Comparison of ENCODE assay signal across 14 cellular contexts in the genomic region with DNA sequence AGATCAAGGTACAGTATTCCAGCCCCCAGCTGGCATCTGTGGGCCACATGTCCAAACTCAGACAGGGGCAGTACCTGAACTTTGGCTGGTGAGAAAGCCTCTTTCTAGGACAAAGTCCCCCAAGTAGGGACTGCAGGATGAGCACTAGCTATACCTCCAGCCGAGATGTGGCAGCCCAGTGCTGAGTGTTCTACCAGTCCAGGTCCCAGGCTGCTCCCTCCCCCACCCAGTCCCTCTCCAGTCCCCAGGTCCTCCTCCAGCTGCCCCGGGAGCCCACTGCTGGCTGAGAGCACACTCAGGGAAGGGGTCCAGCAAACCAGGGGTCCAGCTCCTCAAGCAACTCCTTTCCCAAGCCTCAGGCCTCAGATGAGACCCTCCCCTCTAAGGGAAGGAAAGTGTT. TPM values are rescaled to one million over a fixed set of nuclear protein-coding genes. Genes with fewer than 3 reads are reported as not detected.
A peak's percentile ranks its signal among the peaks of the same experiment; 100 is the strongest.
DNase-seq lines count a peak whose midpoint lies in the region; ATAC-seq and TF ChIP-seq lines count a peak whose summit lies in the region.
"Had no signal": no experiment of that assay in that cellular context is flagged by ENCODE, and none has a peak within 500 bp of the region (broad histone marks: within the 10 kb centered on the region; RNA-seq: fewer than 3 reads in every experiment).

No MANE protein-coding gene starts in this region.

- peak overlapping the region; percentile 88 for H3K4me3 Mint-ChIP-seq in activated CD4-positive, alpha-beta T cell treated with anti-CD3 and anti-CD28 coated beads, Interleukin-2, amount 10 ng/mL, durations not matched to agents 7 days and 5 days

- no peak for DNase-seq in activated CD4-positive, alpha-beta T cell treated with anti-CD3 and anti-CD28 coated beads, Interleukin-2, amount 10 ng/mL, durations not matched to agents 7 days and 5 days
- DNase-seq in activated CD4-positive, alpha-beta T cell treated with anti-CD3 and anti-CD28 coated beads, Interleukin-2, amount 50 U/mL, for 4 hours: no peak
- DNase-seq in PC-3 (no peak), epithelial cell of esophagus (ENCODE audit: low read depth) (no peak), posterior cingulate gyrus (no peak)
- DNase-seq: ACHN; NCI-H1694 treated with DMSO at 0.1 percent for 48 hours; stimulated activated CD4-positive, alpha-beta T cell treated with anti-CD3 and anti-CD28 coated beads, Interleukin-4, amount 100 ng/mL, for 1 hour had no signal

- H3K4me3 ChIP-seq in PC-3 (ENCODE audit: low read length) (peak overlapping the region; percentile 90), epithelial cell of esophagus (ENCODE audit: low read length) (peak overlapping the region; percentile 82), skeletal muscle satellite cell (ENCODE audit: low read length) (peak overlapping the region; percentile 97)

- intact Hi-C loops in PC-3 (cut with micrococcal nuclease): loop anchor here (2.0 kb wide), 2 partner anchors 51 to 77 kb away; partner anchors contain the start of genes NCKIPSD and PFKFB4
- intact Hi-C loops in posterior cingulate gyrus (cut with DNase I): loop anchor here (2.0 kb wide), 1 partner anchor 25 kb away; the partner anchor contains the start of gene UQCRC1

- no peak overlapping the region for H2AFZ ChIP-seq in PC-3 (ENCODE audit: low read length)

- H3K4me1 Mint-ChIP-seq in activated CD4-positive, alpha-beta T cell treated with anti-CD3 and anti-CD28 coated beads, Interleukin-2, amount 10 ng/mL, durations not matched to agents 7 days and 5 days: peaks cover 20% of the 10 kb centered on the region

- POLR2A ChIA-PET in activated CD4-positive, alpha-beta T cell treated with anti-CD3 and anti-CD28 coated beads, Interleukin-2, amount 10 ng/mL, durations not matched to agents 7 days and 5 days (lab: Charles Lee): no interaction called here
- POLR2A ChIA-PET in PC-3 (lab: Charles Lee; ENCODE audit: unreplicated experiment): no interaction called here

- no peaks in the 10 kb centered on the region for H3F3A ChIP-seq in PC-3 (ENCODE audit: low read length, unreplicated experiment)

- no peak overlapping the region for H3K27ac ChIP-seq in PC-3 (ENCODE audit: low read length)
- H3K27ac ChIP-seq: suprapubic skin had no signal

- H3K79me2 ChIP-seq in PC-3 (ENCODE audit: low read length): peaks cover 22% of the 10 kb centered on the region

- BruUV-seq in PC-3 (replicated peaks; lab: Mats Ljungman, UMichigan): no TSS peak

- H3K9ac ChIP-seq in PC-3 (ENCODE audit: low read length) (no peak overlapping the region), skeletal muscle satellite cell (ENCODE audit: low read depth, low read length) (peak overlapping the region; percentile 92)

- H3K9me3 Mint-ChIP-seq in activated CD4-positive, alpha-beta T cell treated with anti-CD3 and anti-CD28 coated beads, Interleukin-2, amount 10 ng/mL, durations not matched to agents 7 days and 5 days: no peaks in the 10 kb centered on the region

- H3K36me3 Mint-ChIP-seq in activated CD4-positive, alpha-beta T cell treated with anti-CD3 and anti-CD28 coated beads, Interleukin-2, amount 10 ng/mL, durations not matched to agents 7 days and 5 days (ENCODE audit: low read depth): peaks cover 2% of the 10 kb centered on the region

- H3K4me2 ChIP-seq in PC-3 (ENCODE audit: low read length): peak overlapping the region; percentile 99
- H3K4me2 ChIP-seq in skeletal muscle satellite cell (ENCODE audit: low read length): peak overlapping the region; percentile 91

- H3K36me3 ChIP-seq in PC-3 (ENCODE audit: low read depth, low read length) (peaks cover 10% of the 10 kb centered on the region), skeletal muscle satellite cell (ENCODE audit: insufficient read depth, low read length) (peaks cover 52% of the 10 kb centered on the region)

- H3K4me1 ChIP-seq in PC-3 (ENCODE audit: insufficient read depth, low read length) (peaks cover 26% of the 10 kb centered on the region), skeletal muscle satellite cell (ENCODE audit: control insufficient read depth, insufficient read depth, low read length) (peaks cover 25% of the 10 kb centered on the region)

- H3K27ac Mint-ChIP-seq in activated CD4-positive, alpha-beta T cell treated with anti-CD3 and anti-CD28 coated beads, Interleukin-2, amount 10 ng/mL, durations not matched to agents 7 days and 5 days: no peak overlapping the region

- ATAC-seq in PC-3: no peak
- no peak for ATAC-seq in GM21786 (IDR thresholded peaks at IDR 0.05; ENCODE audit: unreplicated experiment)
- no peak for ATAC-seq in GM19328 (IDR thresholded peaks at IDR 0.05; ENCODE audit: unreplicated experiment)

- no peak for TF ChIP-seq CTCF in PC-3 (conservative IDR thresholded peaks at IDR 0.05; ENCODE audit: low read depth, low read length)
- TF ChIP-seq CTCF in epithelial cell of esophagus (IDR thresholded peaks at IDR 0.05; ENCODE audit: insufficient read depth, low read depth, low read length, missing control alignments): no peak

- CTCF ChIA-PET in activated CD4-positive, alpha-beta T cell treated with anti-CD3 and anti-CD28 coated beads, Interleukin-2, amount 10 ng/mL, durations not matched to agents 7 days and 5 days (lab: Charles Lee): interaction anchor here (1.0 to 5.2 kb wide), 9 partner anchors 10 to 354 kb away, joined by 3 to 40 read pairs (median 6); partner anchors contain the start of genes CELSR3, IP6K2, PFKFB4 and TMEM89
- CTCF ChIA-PET in PC-3 (lab: Charles Lee): no interaction called here

- H3K9me2 ChIP-seq in PC-3 (replicated peaks; ENCODE audit: low read length): no peaks in the 10 kb centered on the region

- H3K27me3 ChIP-seq in PC-3 (ENCODE audit: low read length): no peaks in the 10 kb centered on the region
- H3K27me3 ChIP-seq in skeletal muscle satellite cell (ENCODE audit: control insufficient read depth, insufficient read depth, low read length): no peaks in the 10 kb centered on the region
- H3K27me3 ChIP-seq: suprapubic skin had no signal

- no peaks in the 10 kb centered on the region for H4K20me1 ChIP-seq in PC-3 (ENCODE audit: low read length)

- H3K9me3 ChIP-seq in PC-3 (ENCODE audit: low read length) (no peaks in the 10 kb centered on the region), skeletal muscle satellite cell (replicated peaks; ENCODE audit: low read length) (no peaks in the 10 kb centered on the region)
- H3K9me3 ChIP-seq: suprapubic skin had no signal

- H3K27me3 Mint-ChIP-seq in activated CD4-positive, alpha-beta T cell treated with anti-CD3 and anti-CD28 coated beads, Interleukin-2, amount 10 ng/mL, durations not matched to agents 7 days and 5 days: no peaks in the 10 kb centered on the region

RNA-seq across cellular contexts. Expression of gene SLC26A6, which starts 1.5 kb away (rescaled TPM):
- 10 to 100 TPM; 41.3 to 45.7 TPM for total RNA-seq in activated CD4-positive, alpha-beta T cell treated with anti-CD3 and anti-CD28 coated beads, Interleukin-2, amount 10 ng/mL, durations not matched to agents 7 days and 5 days
- 38.1 and 44.9 TPM in 2 replicates for total RNA-seq in PC-3 (2014; rRNA removed)
- total RNA-seq in skeletal muscle satellite cell (2012; rRNA removed): 23.6 and 26.6 TPM in 2 replicates

RNA-seq across cellular contexts. Expression of gene TMEM89, which starts 12.2 kb away (rescaled TPM):
- under 1 TPM; 0.32 to 0.33 TPM for total RNA-seq in activated CD4-positive, alpha-beta T cell treated with anti-CD3 and anti-CD28 coated beads, Interleukin-2, amount 10 ng/mL, durations not matched to agents 7 days and 5 days
- not detected in 2 replicates for total RNA-seq in PC-3 (2014; rRNA removed)
- total RNA-seq in skeletal muscle satellite cell (2012; rRNA removed): 0.51 TPM in 1 of 2 replicates, not detected in the other
- total RNA-seq: HT1080, myocyte, suprapubic skin had no signal

RNA-seq across cellular contexts. Expression of gene UQCRC1, which starts 24.3 kb away (rescaled TPM):
- 100 to 1,000 TPM; 150 to 157 TPM for total RNA-seq in activated CD4-positive, alpha-beta T cell treated with anti-CD3 and anti-CD28 coated beads, Interleukin-2, amount 10 ng/mL, durations not matched to agents 7 days and 5 days
- total RNA-seq in PC-3 (2014; rRNA removed): 575 and 622 TPM in 2 replicates
- 344 and 383 TPM in 2 replicates for total RNA-seq in skeletal muscle satellite cell (2012; rRNA removed)

RNA-seq across cellular contexts. Expression of gene CELSR3, which starts 28.9 kb away (rescaled TPM):
- 1 to 10 TPM; 7.9 to 8.6 TPM for total RNA-seq in activated CD4-positive, alpha-beta T cell treated with anti-CD3 and anti-CD28 coated beads, Interleukin-2, amount 10 ng/mL, durations not matched to agents 7 days and 5 days
- total RNA-seq in PC-3 (2014; rRNA removed): 0.92 and 1.1 TPM in 2 replicates
- total RNA-seq in skeletal muscle satellite cell (2012; rRNA removed): 0.66 and 0.76 TPM in 2 replicates

RNA-seq across cellular contexts. Expression of gene COL7A1, which starts 38.6 kb away (rescaled TPM):
- total RNA-seq in activated CD4-positive, alpha-beta T cell treated with anti-CD3 and anti-CD28 coated beads, Interleukin-2, amount 10 ng/mL, durations not matched to agents 7 days and 5 days: 1 to 10 TPM in 1 of 2 experiments, under 1 TPM in 1; 0.52 to 1.3 TPM
- total RNA-seq in PC-3 (2014; rRNA removed): 7.9 and 10.6 TPM in 2 replicates
- 7.1 and 9.6 TPM in 2 replicates for total RNA-seq in skeletal muscle satellite cell (2012; rRNA removed)
